In the genomic region with DNA sequence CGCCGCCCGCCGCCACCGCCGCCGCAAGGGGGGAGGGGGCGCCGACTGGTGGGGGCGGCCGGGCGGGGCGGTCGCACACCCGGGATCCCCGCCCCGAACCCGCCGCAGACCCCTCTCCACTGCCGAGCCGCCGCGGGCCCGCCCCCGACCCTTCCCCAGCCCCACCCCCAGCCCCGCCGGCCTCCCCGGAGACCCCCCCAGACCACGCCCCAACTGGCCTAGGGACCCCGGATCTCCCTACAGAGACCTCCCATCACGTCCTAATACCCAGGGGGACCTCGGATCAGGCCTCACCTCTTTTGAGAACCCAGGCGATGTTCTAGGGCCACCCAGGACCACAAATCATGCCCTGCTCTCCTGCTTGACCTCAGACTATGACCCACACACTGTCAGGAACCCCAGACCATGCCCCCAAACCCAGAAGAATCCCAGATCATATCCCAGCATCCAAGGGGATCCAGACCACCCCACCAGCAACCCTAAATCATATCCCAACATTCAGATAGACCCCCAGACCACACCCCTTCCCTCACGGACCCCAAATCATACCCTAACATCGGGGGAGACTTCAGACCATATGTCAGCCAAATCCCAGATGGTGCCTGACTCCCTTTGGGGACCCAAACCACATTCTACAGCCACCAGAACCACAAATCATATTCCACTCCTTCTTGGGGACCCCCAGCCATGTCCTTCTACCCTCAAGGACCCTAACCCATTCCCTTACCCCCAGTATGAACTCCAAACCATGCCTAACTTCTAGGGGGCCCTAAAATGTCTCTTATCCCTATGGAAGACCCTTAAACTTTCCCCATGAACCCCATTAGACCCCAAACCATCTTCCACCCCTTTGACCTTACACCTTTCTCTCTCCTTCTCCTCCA, we compare ENCODE assay signal across 1 cellular context.
TF ChIP-seq lines count a peak whose summit lies in the region.

No MANE protein-coding gene starts in this region.

TF ChIP-seq in IMR-90, 13 proteins besides CTCF, POLR2A, EP300 and RAD21:
- TF ChIP-seq CHD1 (IDR thresholded peaks at IDR 0.05; ENCODE audit: low read depth, low read length) (no peak), SMC3 (IDR thresholded peaks at IDR 0.05; ENCODE audit: low read depth, low read length) (no peak), FOS (IDR thresholded peaks at IDR 0.05; ENCODE audit: low read depth, low read length) (no peak), RCOR1 (IDR thresholded peaks at IDR 0.05; ENCODE audit: insufficient replicate concordance, low read length) (no peak), BHLHE40 (IDR thresholded peaks at IDR 0.05; ENCODE audit: low read depth, low read length) (no peak), NFE2L2 (IDR thresholded peaks at IDR 0.05; ENCODE audit: low read depth, low read length) (no peak), MAZ (IDR thresholded peaks at IDR 0.05; ENCODE audit: borderline replicate concordance, low read depth, low read length) (no peak), RFX5 (IDR thresholded peaks at IDR 0.05; ENCODE audit: low read depth, low read length) (no peak), MXI1 (IDR thresholded peaks at IDR 0.05; ENCODE audit: borderline replicate concordance, low read depth, low read length) (no peak), ELK1 (IDR thresholded peaks at IDR 0.05; ENCODE audit: borderline replicate concordance, low read depth, low read length) (no peak), CEBPB (IDR thresholded peaks at IDR 0.05; ENCODE audit: low read depth, low read length) (no peak), MAFK (IDR thresholded peaks at IDR 0.05; ENCODE audit: low read depth, low read length) (no peak)
- TF ChIP-seq, protein P1, sequence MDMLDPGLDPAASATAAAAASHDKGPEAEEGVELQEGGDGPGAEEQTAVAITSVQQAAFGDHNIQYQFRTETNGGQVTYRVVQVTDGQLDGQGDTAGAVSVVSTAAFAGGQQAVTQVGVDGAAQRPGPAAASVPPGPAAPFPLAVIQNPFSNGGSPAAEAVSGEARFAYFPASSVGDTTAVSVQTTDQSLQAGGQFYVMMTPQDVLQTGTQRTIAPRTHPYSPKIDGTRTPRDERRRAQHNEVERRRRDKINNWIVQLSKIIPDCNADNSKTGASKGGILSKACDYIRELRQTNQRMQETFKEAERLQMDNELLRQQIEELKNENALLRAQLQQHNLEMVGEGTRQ (IDR thresholded peaks at IDR 0.05; ENCODE audit: low read depth, low read length), result no peak
